25 cellular contexts compared by ENCODE assay signal in the genomic region with DNA sequence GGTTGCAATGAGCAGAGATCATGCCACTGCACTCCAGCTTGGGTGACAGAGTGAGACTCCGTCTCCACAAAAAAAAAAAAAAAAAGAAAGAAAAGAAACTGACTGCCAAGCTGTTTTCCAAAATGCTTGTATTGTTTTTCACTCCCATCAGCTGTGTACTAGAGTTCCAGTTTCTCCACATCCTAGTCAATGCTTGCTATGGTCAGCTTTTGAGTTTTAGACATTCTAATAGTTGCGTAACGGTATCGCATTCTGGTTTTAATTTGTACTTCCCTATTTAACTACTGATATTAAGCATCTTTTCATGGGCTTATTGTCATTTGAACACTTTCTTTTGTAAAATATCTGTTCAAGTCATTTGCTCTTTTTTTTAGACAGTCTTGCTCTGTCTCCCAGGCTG.
"Had no signal": no experiment of that assay in that cellular context is flagged by ENCODE, and none has a peak within 500 bp of the region (broad histone marks: within the 10 kb centered on the region; RNA-seq: fewer than 3 reads in every experiment).

No MANE protein-coding gene starts in this region.

- H3K27ac ChIP-seq: ascending aorta, neutrophil, upper lobe of right lung, WERI-Rb-1 had no signal

- H3K36me3 ChIP-seq: ascending aorta, neutrophil, tibial artery, upper lobe of right lung, WERI-Rb-1 had no signal

- ATAC-seq: activated CD4-positive, CD25-positive, alpha-beta regulatory T cell treated with anti-CD3 and anti-CD28 coated beads, Interleukin-2, amount 50 U/mL, for 24 hours; stimulated activated memory B cell treated with anti-CD40 and anti-IgM and Interleukin-4, amounts not matched to agents 10 μg/mL and 1 μg/mL and 100 μg/mL, for 72 hours; stimulated activated naive CD8-positive, alpha-beta T cell treated with anti-CD3 and anti-CD28 coated beads, Interleukin-15, amount 100 ng/mL, for 72 hours; upper lobe of right lung had no signal

- FAIRE-seq: endothelial cell of umbilical vein had no signal

- H3K4me3 ChIP-seq: ascending aorta, smooth muscle cell, tibial artery, upper lobe of right lung had no signal

- H3K27me3 ChIP-seq: ascending aorta, tibial artery, upper lobe of right lung had no signal

- DNase-seq: activated CD4-positive, alpha-beta memory T cell treated with anti-CD3 and anti-CD28 coated beads for 36 hours; activated CD4-positive, alpha-beta T cell treated with anti-CD3 and anti-CD28 coated beads for 48 hours; activated CD8-positive, alpha-beta memory T cell treated with anti-CD3 and anti-CD28 coated beads, Interleukin-2, amount 50 U/mL, for 4 hours; activated gamma-delta T cell; activated naive CD4-positive, alpha-beta T cell treated with anti-CD3 and anti-CD28 coated beads, Interleukin-2, amount 10 ng/mL, durations not matched to agents 7 days and 5 days; activated naive CD8-positive, alpha-beta T cell treated with anti-CD3 and anti-CD28 coated beads, Interleukin-2, amount 10 ng/mL, durations not matched to agents 7 days and 5 days; activated T-cell treated with anti-CD3 and anti-CD28 coated beads, Interleukin-2, amount 50 U/mL, for 1 hour; foreskin fibroblast; islet precursor cell; naive B cell; nephron progenitor cell; stimulated activated CD4-positive, alpha-beta T cell treated with anti-CD3 and anti-CD28 coated beads, Interleukin-1b, Interleukin-23, amount 100 ng/mL, for 48 hours; stimulated activated CD4-positive, alpha-beta T cell treated with anti-CD3 and anti-CD28 coated beads, Interleukin-4, amount 100 ng/mL, for 4 hours; stimulated activated CD8-positive, alpha-beta memory T cell treated with anti-CD3 and anti-CD28 coated beads, Interleukin-4, amount 100 ng/mL, for 48 hours; stimulated activated naive CD8-positive, alpha-beta T cell treated with anti-CD3 and anti-CD28 coated beads, Interleukin-15, amount 100 ng/mL, for 72 hours; T-helper 9 cell; WERI-Rb-1 had no signal

- H3K9me3 ChIP-seq: ascending aorta, neutrophil, tibial artery, upper lobe of right lung had no signal
